In the genomic region with DNA sequence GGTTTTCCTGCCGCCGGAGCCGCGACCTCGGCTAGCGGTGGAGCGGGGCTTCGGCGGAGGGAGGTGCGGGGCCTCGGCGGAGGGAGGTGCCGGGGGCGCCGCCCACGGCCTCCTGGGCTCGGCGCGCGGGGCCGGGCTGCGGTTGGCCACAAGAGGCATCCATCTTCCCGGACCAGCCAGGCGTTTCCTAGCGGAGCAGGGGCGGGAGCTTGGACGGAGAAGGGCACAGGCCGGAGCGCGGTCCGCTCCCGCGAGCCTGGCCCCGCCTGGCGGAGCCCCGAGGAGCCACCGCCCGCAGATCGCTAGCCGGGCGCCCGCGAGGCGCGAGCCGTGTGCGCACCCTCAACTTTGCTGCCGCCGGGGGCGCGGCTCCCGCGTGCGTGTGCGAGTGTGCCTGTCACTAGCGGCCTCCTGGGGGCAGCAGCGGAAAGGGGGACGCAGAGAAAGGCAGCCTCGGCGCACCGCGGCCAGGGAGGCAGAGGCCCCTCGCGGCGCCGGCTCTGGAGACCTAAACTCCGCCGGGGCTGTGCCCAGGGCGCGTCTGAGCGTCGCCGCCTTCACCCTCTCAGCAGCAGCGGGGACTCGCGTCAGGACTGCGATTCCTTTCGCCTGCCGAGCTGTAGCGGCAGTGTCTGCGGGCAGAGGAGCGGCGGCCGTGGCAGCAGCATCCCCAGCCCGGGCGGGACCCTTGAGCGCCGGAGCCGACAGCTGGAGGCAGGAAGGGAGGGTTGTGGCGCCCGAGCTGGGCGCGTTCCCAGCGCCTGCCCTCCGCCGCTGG, we compare ENCODE assay signal across 8 cellular contexts. TPM values are rescaled to one million over a fixed set of nuclear protein-coding genes. Genes with fewer than 3 reads are reported as not detected.
A peak's percentile ranks its signal among the peaks of the same experiment; 100 is the strongest.
DNase-seq lines count a peak whose midpoint lies in the region; ATAC-seq and TF ChIP-seq lines count a peak whose summit lies in the region.

No MANE protein-coding gene starts in this region.

- H3K9me3 Mint-ChIP-seq in activated T-cell treated with anti-CD3 and anti-CD28 coated beads, Interleukin-2, amount 50 U/mL, for 24 hours: no peaks in the 10 kb centered on the region

- H3K4me3 Mint-ChIP-seq in activated T-cell treated with anti-CD3 and anti-CD28 coated beads, Interleukin-2, amount 50 U/mL, for 24 hours: peak overlapping the region; percentile 74

- H3K4me1 ChIP-seq in HUES6 (ENCODE audit: control insufficient read depth, insufficient read depth, low read length) (peaks cover 14% of the 10 kb centered on the region), OCI-LY7 (ENCODE audit: insufficient read depth, low read length, poor library complexity, severe bottlenecking) (no peaks in the 10 kb centered on the region), esophagus muscularis mucosa (peaks cover 13 to 33% (median 28%) of the 10 kb centered on the region in 4 donors), muscle layer of colon (ENCODE audit: insufficient read depth, low read length) (peaks cover 18% of the 10 kb centered on the region)

- no peak overlapping the region for H3K27ac ChIP-seq in HUES6 (ENCODE audit: low read depth, low read length)
- no peak overlapping the region for H3K27ac ChIP-seq in OCI-LY7 (ENCODE audit: low read depth, low read length, poor library complexity, severe bottlenecking)
- H3K27ac ChIP-seq in esophagus muscularis mucosa (replicated peaks in 1 of 4): peak overlapping the region; percentile 93 to 98 (median 96)
- H3K27ac ChIP-seq in muscle layer of colon (ENCODE audit: low read depth, low read length): peak overlapping the region; percentile 85

- H3K4me1 Mint-ChIP-seq in activated T-cell treated with anti-CD3 and anti-CD28 coated beads, Interleukin-2, amount 50 U/mL, for 24 hours (ENCODE audit: low read depth): peaks cover 10% of the 10 kb centered on the region

- peak; percentile 93 for DNase-seq in D341Med (ENCODE audit: low spot score)
- peak; percentile 82 for DNase-seq in OCI-LY7 (ENCODE audit: low spot score)
- DNase-seq in activated T-cell treated with anti-CD3 and anti-CD28 coated beads, Interleukin-2, amount 50 U/mL, for 24 hours: peak; percentile 87
- peak; percentile 96 for DNase-seq in esophagus muscularis mucosa (ENCODE audit: extremely low spot score)
- DNase-seq in stimulated activated CD8-positive, alpha-beta memory T cell treated with anti-CD3 and anti-CD28 coated beads, Interleukin-4, amount 100 ng/mL, for 48 hours: peak; percentile 84

- CTCF ChIA-PET in OCI-LY7 (lab: Charles Lee; ENCODE audit: unreplicated experiment): no interaction called here

- POLR2A ChIA-PET in OCI-LY7 (lab: Charles Lee): no interaction called here

- no peaks in the 10 kb centered on the region for H3K9me2 ChIP-seq in OCI-LY7 (ENCODE audit: insufficient read depth, low read length)

- BruUV-seq in OCI-LY7 (replicated peaks; lab: Mats Ljungman, UMichigan): no TSS peak

- peak overlapping the region; percentile 78 for H2AFZ ChIP-seq in OCI-LY7 (ENCODE audit: low read length)

- H3K4me2 ChIP-seq in OCI-LY7 (ENCODE audit: low read length): peak overlapping the region; percentile 83

- no peak for TF ChIP-seq EP300 in esophagus muscularis mucosa (IDR thresholded peaks at IDR 0.05)

- TF ChIP-seq POLR2A in esophagus muscularis mucosa (IDR thresholded peaks at IDR 0.05; ENCODE audit: low read depth): no peak

- H3K27me3 ChIP-seq in HUES6 (ENCODE audit: control insufficient read depth, insufficient read depth, low read length) (peaks cover 10% of the 10 kb centered on the region), esophagus muscularis mucosa (no peaks in the 10 kb centered on the region), muscle layer of colon (ENCODE audit: control insufficient read depth in 1 of 2, insufficient read depth in 2 of 2, low read length in 2 of 2) (no peaks in the 10 kb centered on the region)

- no peaks in the 10 kb centered on the region for H3K36me3 Mint-ChIP-seq in activated T-cell treated with anti-CD3 and anti-CD28 coated beads, Interleukin-2, amount 50 U/mL, for 24 hours (ENCODE audit: low read depth)

- peaks cover 44% of the 10 kb centered on the region for H3K27me3 Mint-ChIP-seq in activated T-cell treated with anti-CD3 and anti-CD28 coated beads, Interleukin-2, amount 50 U/mL, for 24 hours

- no peaks in the 10 kb centered on the region; the same call in 1 of the 2 replicates for H3K79me2 ChIP-seq in OCI-LY7 (ENCODE audit: insufficient read depth, low read depth, low read length)

- H3K4me3 ChIP-seq in HUES6 (ENCODE audit: low read depth, low read length): peak overlapping the region; percentile 97
- H3K4me3 ChIP-seq in OCI-LY7 (ENCODE audit: low read depth, low read length, poor library complexity, severe bottlenecking): peak overlapping the region; percentile 61
- peak overlapping the region; percentile 68 to 97 (median 92) for H3K4me3 ChIP-seq in esophagus muscularis mucosa
- peak overlapping the region; percentile 63 to 97 for H3K4me3 ChIP-seq in muscle layer of colon (ENCODE audit: low read depth in 1 of 2, low read length in 2 of 2)

- WGBS in esophagus muscularis mucosa: 0% methylated on average over 31 of the region's 96 CpGs

- intact Hi-C loops in OCI-LY7 (cut with micrococcal nuclease; ENCODE audit: unreplicated experiment) (loop anchor here (1.0 to 10.0 kb wide), 3 partner anchors 111 to 412 kb away; no protein-coding TSS in a partner anchor), esophagus muscularis mucosa (cut with DNase I) (loop anchor here (1.0 to 10.0 kb wide), 5 partner anchors 191 to 563 kb away; partner anchors contain the start of gene KICS2)

- peak; percentile 98 for ATAC-seq in GM21515 (IDR thresholded peaks at IDR 0.05; ENCODE audit: unreplicated experiment)

- peak; percentile 77 for TF ChIP-seq CTCF in OCI-LY7 (conservative IDR thresholded peaks at IDR 0.05; ENCODE audit: low read length)
- TF ChIP-seq CTCF in esophagus muscularis mucosa (IDR thresholded peaks at IDR 0.05): peak; percentile 87 to 93 (median 93)

- H3K9ac ChIP-seq in HUES6 (ENCODE audit: low read length) (peak overlapping the region; percentile 57), muscle layer of colon (ENCODE audit: low read length) (peak overlapping the region; percentile 90)

- no peaks in the 10 kb centered on the region for H3K36me3 ChIP-seq in HUES6 (ENCODE audit: control insufficient read depth, insufficient read depth, low read length)
- H3K36me3 ChIP-seq in OCI-LY7 (ENCODE audit: insufficient read depth, low read length): no peaks in the 10 kb centered on the region
- H3K36me3 ChIP-seq in esophagus muscularis mucosa: no peaks in the 10 kb centered on the region
- H3K36me3 ChIP-seq in muscle layer of colon (ENCODE audit: insufficient read depth, low read length): no peaks in the 10 kb centered on the region

- no peak overlapping the region for H3K27ac Mint-ChIP-seq in activated T-cell treated with anti-CD3 and anti-CD28 coated beads, Interleukin-2, amount 50 U/mL, for 24 hours

- H3K9me3 ChIP-seq in HUES6 (ENCODE audit: control insufficient read depth, insufficient read depth, low read depth, low read length) (no peaks in the 10 kb centered on the region), OCI-LY7 (ENCODE audit: low read length) (no peaks in the 10 kb centered on the region), esophagus muscularis mucosa (no peaks in the 10 kb centered on the region), muscle layer of colon (ENCODE audit: low read length) (no peaks in the 10 kb centered on the region)

- no peaks in the 10 kb centered on the region for H4K20me1 ChIP-seq in OCI-LY7 (ENCODE audit: insufficient read depth, low read length)

RNA-seq across cellular contexts. Expression of gene SRGAP1, which starts 0.7 kb away (rescaled TPM):
- total RNA-seq in OCI-LY7 (2014; rRNA removed; shearing (Covaris generic)): 0.06 TPM in 1 of 2 replicates, not detected in the other
- total RNA-seq in OCI-LY7 (2022): 0.02 TPM in 1 of 2 replicates, not detected in the other
- 10 to 100 TPM in 3 of 4 donors, 1 to 10 TPM in 1; 7.6 to 17.5 (median 14.6) TPM for total RNA-seq in esophagus muscularis mucosa

Comparison
In these comparisons a context has a peak if more than half of its experiments do, and no peak if none do; other contexts are left out.
1. H3K27ac ChIP-seq: peak in esophagus muscularis mucosa (4 of 4) and muscle layer of colon (single experiment); none in HUES6 (single experiment) and OCI-LY7 (single experiment).
2. RNA of gene SRGAP1, which starts 0.7 kb away (total RNA-seq): 7.6 to 17.5 TPM in esophagus muscularis mucosa; 0.02 to 0.06 TPM in OCI-LY7; every median in the first group is over 4 times any median in the second.
3. Peak in every context shown above with its lines, with median percentiles within 50 percentile points of each other: DNase-seq and H3K4me3 ChIP-seq.